ENCODE assay signal across 8 cellular contexts in genomic region chr7:151083824-151084160, GRCh38. TPM values are rescaled to one million over a fixed set of nuclear protein-coding genes. Genes with fewer than 3 reads are reported as not detected.
DNase-seq lines count a peak whose midpoint lies in the region; ATAC-seq and TF ChIP-seq lines count a peak whose summit lies in the region.

No MANE protein-coding gene starts in this region.

- no peaks in the 10 kb centered on the region for H3K9me3 ChIP-seq in T-helper 17 cell (ENCODE audit: control insufficient read depth, low read length, poor library complexity, severe bottlenecking)
- no peaks in the 10 kb centered on the region for H3K9me3 ChIP-seq in sigmoid colon

- TF ChIP-seq EP300 in sigmoid colon (IDR thresholded peaks at IDR 0.05): no peak

- H3K4me3 ChIP-seq in GM12875 (ENCODE audit: low read depth, low read length): peak overlapping the region; percentile 80
- peak overlapping the region; percentile 77 for H3K4me3 ChIP-seq in fibroblast of the aortic adventitia (ENCODE audit: low read depth, low read length)
- H3K4me3 ChIP-seq in sigmoid colon: peak overlapping the region; percentile 51 to 94 (median 88)

- ATAC-seq in T-helper 17 cell (no peak), GM18517 (IDR thresholded peaks at IDR 0.05; ENCODE audit: unreplicated experiment) (no peak), HG02642 (IDR thresholded peaks at IDR 0.05; ENCODE audit: poor library complexity, unreplicated experiment) (no peak)

- H3K27me3 ChIP-seq in sigmoid colon: no peaks in the 10 kb centered on the region

- 8 to 28% methylated on average over 3 of the region's 3 CpGs for WGBS in sigmoid colon, 2 donors

- no peaks in the 10 kb centered on the region for H3K36me3 ChIP-seq in sigmoid colon

- DNase-seq in T-helper 17 cell: no peak
- no peak for DNase-seq in fibroblast of the aortic adventitia (ENCODE audit: low read depth)
- no peak for DNase-seq in sigmoid colon
- DNase-seq in GM13976 (ENCODE audit: low spot score): no peak
- DNase-seq in NCI-H1092 treated with DMSO at 0.1 percent for 48 hours (lab: John Stamatoyannopoulos, UW): no peak

- peak overlapping the region; percentile 97 for H3K4me3 Mint-ChIP-seq in T-helper 17 cell

- H3K27ac ChIP-seq in sigmoid colon: peak overlapping the region; percentile 92 to 98 (median 96)

- in situ Hi-C loops in GM13976 (cut with MboI; ENCODE audit: low sequenced_read_pairs, unreplicated experiment): no loop called here

- peaks cover 27% of the 10 kb centered on the region for H3K4me1 Mint-ChIP-seq in T-helper 17 cell

- peaks cover 0 to 67% (median 61%) of the 10 kb centered on the region in 4 donors for H3K4me1 ChIP-seq in sigmoid colon

- no peaks in the 10 kb centered on the region for H3K27me3 Mint-ChIP-seq in T-helper 17 cell

- TF ChIP-seq POLR2A in sigmoid colon (IDR thresholded peaks at IDR 0.05): no peak

- no peak for TF ChIP-seq CTCF in GM12875 (IDR thresholded peaks at IDR 0.05; ENCODE audit: borderline replicate concordance, insufficient read depth, low read depth, low read length)
- TF ChIP-seq CTCF in fibroblast of the aortic adventitia (IDR thresholded peaks at IDR 0.05; ENCODE audit: insufficient read depth, low read length): no peak
- no peak for TF ChIP-seq CTCF in sigmoid colon (IDR thresholded peaks at IDR 0.05)
- no peak for TF ChIP-seq CTCF in GM13976 (IDR thresholded peaks at IDR 0.05; ENCODE audit: borderline replicate concordance, control extremely low read depth, extremely low read depth, insufficient read depth, missing control alignments)

- H3K27ac Mint-ChIP-seq in T-helper 17 cell: peak overlapping the region; percentile 96

- peaks cover 3% of the 10 kb centered on the region for H3K36me3 Mint-ChIP-seq in T-helper 17 cell (ENCODE audit: low read depth)

- intact Hi-C loops in sigmoid colon (cut with DNase I): no loop called here

RNA-seq across cellular contexts. Expression of gene TMUB1, which starts 0.5 kb away (rescaled TPM):
- 10 to 100 TPM; 46.6 to 52.4 TPM for total RNA-seq in T-helper 17 cell
- 11.7 and 20.2 TPM in 2 replicates for total RNA-seq in fibroblast of the aortic adventitia (ENCODE audit: low replicate concordance)
- total RNA-seq in sigmoid colon: 10 to 100 TPM; 33.4 to 48.9 (median 41.9) TPM
- 10 to 100 TPM; 45.0 to 74.6 (median 47.4) TPM for polyA plus RNA-seq in sigmoid colon

RNA-seq across cellular contexts. Expression of gene AGAP3, which starts 2.5 kb away (rescaled TPM):
- total RNA-seq in T-helper 17 cell (10 to 100 TPM; 45.6 to 53.0 TPM), fibroblast of the aortic adventitia (ENCODE audit: low replicate concordance) (50.2 and 74.6 TPM in 2 replicates), sigmoid colon (10 to 100 TPM; 34.2 to 89.7 (median 40.9) TPM)
- 10 to 100 TPM; 27.7 to 42.3 (median 33.6) TPM for polyA plus RNA-seq in sigmoid colon

RNA-seq across cellular contexts. Expression of gene FASTK, which starts 3.2 kb away (rescaled TPM):
- 10 to 100 TPM; 67.7 to 82.2 TPM for total RNA-seq in T-helper 17 cell
- total RNA-seq in fibroblast of the aortic adventitia (ENCODE audit: low replicate concordance): 62.7 and 86.0 TPM in 2 replicates
- 10 to 100 TPM; 61.5 to 80.0 (median 69.9) TPM for total RNA-seq in sigmoid colon
- 100 to 1,000 TPM in 1 of 3 donors, 10 to 100 TPM in 2; 61.3 to 124 (median 65.0) TPM for polyA plus RNA-seq in sigmoid colon

RNA-seq across cellular contexts. Expression of gene SLC4A2, which starts 24.4 kb away (rescaled TPM):
- 10 to 100 TPM; 48.9 to 61.3 TPM for total RNA-seq in T-helper 17 cell
- 39.7 and 65.4 TPM in 2 replicates for total RNA-seq in fibroblast of the aortic adventitia (ENCODE audit: low replicate concordance)
- 100 to 1,000 TPM in 1 of 4 donors, 10 to 100 TPM in 3; 56.9 to 124 (median 91.7) TPM for total RNA-seq in sigmoid colon
- polyA plus RNA-seq in sigmoid colon: 100 to 1,000 TPM in 1 of 3 donors, 10 to 100 TPM in 2; 12.3 to 114 (median 23.4) TPM

RNA-seq across cellular contexts. Expression of gene CDK5, which starts 26.1 kb away (rescaled TPM):
- total RNA-seq in T-helper 17 cell: 1 to 10 TPM; 4.7 TPM
- total RNA-seq in fibroblast of the aortic adventitia (ENCODE audit: low replicate concordance): 16.1 and 28.9 TPM in 2 replicates
- total RNA-seq in sigmoid colon: 1 to 10 TPM; 6.9 to 8.3 (median 7.7) TPM
- polyA plus RNA-seq in sigmoid colon: 10 to 100 TPM in 1 of 3 donors, 1 to 10 TPM in 2; 6.0 to 10.6 (median 9.8) TPM
